In genomic region chr22:23911318-23911980, GRCh38 we compare ENCODE assay signal across 21 cellular contexts. TPM values are rescaled to one million over a fixed set of nuclear protein-coding genes. Genes with fewer than 3 reads are reported as not detected.
"Had no signal": no experiment of that assay in that cellular context is flagged by ENCODE, and none has a peak within 500 bp of the region (broad histone marks: within the 10 kb centered on the region; RNA-seq: fewer than 3 reads in every experiment).

No MANE protein-coding gene starts in this region.

- H3K4me3 ChIP-seq: adrenal gland, esophagus squamous epithelium, hepatocyte, lower lobe of right lung, psoas muscle, skin epidermis, tibial nerve, vagina had no signal

- H3K27ac Mint-ChIP-seq: activated CD4-positive, alpha-beta T cell treated with anti-CD3 and anti-CD28 coated beads for 36 hours; stimulated activated naive CD8-positive, alpha-beta T cell treated with anti-CD3 and anti-CD28 coated beads, Interleukin-15, Interleukin-2, amounts not matched to agents 100 ng/mL and 50 ng/mL, for 24 hours had no signal

- H3K27ac ChIP-seq: esophagus squamous epithelium, hepatocyte, lower lobe of right lung, psoas muscle, skin epidermis, tibial nerve, vagina had no signal

- H3K9me3 ChIP-seq: adrenal gland, esophagus squamous epithelium, lower lobe of right lung, psoas muscle, tibial nerve, vagina had no signal

- H3K27me3 Mint-ChIP-seq: activated CD4-positive, alpha-beta T cell treated with anti-CD3 and anti-CD28 coated beads for 36 hours; stimulated activated naive CD8-positive, alpha-beta T cell treated with anti-CD3 and anti-CD28 coated beads, Interleukin-15, Interleukin-2, amounts not matched to agents 100 ng/mL and 50 ng/mL, for 24 hours had no signal

- H3K4me1 ChIP-seq: psoas muscle had no signal

- H3K4me3 Mint-ChIP-seq: activated CD4-positive, alpha-beta T cell treated with anti-CD3 and anti-CD28 coated beads for 36 hours; stimulated activated naive CD8-positive, alpha-beta T cell treated with anti-CD3 and anti-CD28 coated beads, Interleukin-15, Interleukin-2, amounts not matched to agents 100 ng/mL and 50 ng/mL, for 24 hours had no signal

- H3K36me3 ChIP-seq: adrenal gland, esophagus squamous epithelium, lower lobe of right lung, tibial nerve, vagina had no signal

- DNase-seq: activated CD4-positive, alpha-beta T cell treated with anti-CD3 and anti-CD28 coated beads for 36 hours; activated CD4-positive, alpha-beta T cell treated with anti-CD3 and anti-CD28 coated beads, Interleukin-2, amount 50 U/mL, for 48 hours; activated effector memory CD4-positive, alpha-beta T cell treated with anti-CD3 and anti-CD28 coated beads, Interleukin-2, amount 50 U/mL, for 16 hours; cerebellar nuclear complex; effector CD8-positive, alpha-beta T cell; esophagus squamous epithelium; left colon; lower lobe of right lung; psoas muscle; right cardiac atrium; stimulated activated CD4-positive, alpha-beta T cell treated with anti-CD3 and anti-CD28 coated beads, Interleukin-15, amount 100 ng/mL, for 24 hours; stimulated activated CD4-positive, alpha-beta T cell treated with anti-CD3 and anti-CD28 coated beads, Interleukin-2, amount 100 ng/mL, for 48 hours had no signal

- H3K9me3 Mint-ChIP-seq: activated naive CD4-positive, alpha-beta T cell treated with anti-CD3 and anti-CD28 coated beads, Interleukin-2, amount 50 U/mL, for 72 hours; stimulated activated naive CD8-positive, alpha-beta T cell treated with anti-CD3 and anti-CD28 coated beads, Interleukin-15, Interleukin-2, amounts not matched to agents 100 ng/mL and 50 ng/mL, for 24 hours had no signal

- H3K27me3 ChIP-seq: adrenal gland, esophagus squamous epithelium, hepatocyte, tibial nerve, vagina had no signal

RNA-seq across cellular contexts. Expression of gene GSTT2B, which starts 49.5 kb away (rescaled TPM):
- total RNA-seq: activated CD4-positive, alpha-beta T cell treated with anti-CD3 and anti-CD28 coated beads for 36 hours; osteocyte; T-helper 2 cell treated with Interferon-gamma antibody and Interleukin-4, amounts not matched to agents 100 ng/mL and 5 ng/mL, for 36 hours; vagina had no signal

RNA-seq across cellular contexts. Expression of gene DDTL, which starts 55.2 kb away (rescaled TPM):
- total RNA-seq: hepatocyte, osteocyte, vagina had no signal
